ENCODE assay signal across 8 cellular contexts in genomic region chr17:8383143-8383974, GRCh38. TPM values are rescaled to one million over a fixed set of nuclear protein-coding genes. Genes with fewer than 3 reads are reported as not detected.
DNase-seq lines count a peak whose midpoint lies in the region; ATAC-seq, FAIRE-seq and TF ChIP-seq lines count a peak whose summit lies in the region.

RPL26 (minus strand) TSS chr17:8383193; CDS start chr17:8382310, 883 bp downstream.

- intact Hi-C loops in activated B cell treated with CpG ODN at 0.5 μM for 24 hours (cut with micrococcal nuclease): loop anchor here (1.0 to 10.0 kb wide), 14 partner anchors 52 to 1369 kb away; partner anchors contain the start of genes ALOXE3, CFAP52, CNTROB and CTC1

- H3K27ac Mint-ChIP-seq in activated B cell treated with CpG ODN at 0.5 μM for 24 hours: peak within 1 kb of the TSS; percentile 95

- DNase-seq in AG08396 (ENCODE audit: low spot score) (peak; percentile 94), NCI-H226 (peak; percentile 94), activated B cell treated with CpG ODN at 0.5 μM for 24 hours (peak; percentile 94)
- peak; percentile 96 for DNase-seq in central memory CD4-positive, alpha-beta T cell
- DNase-seq in stimulated activated CD4-positive, alpha-beta T cell treated with anti-CD3 and anti-CD28 coated beads, Interleukin-12 subunit alpha, Interleukin-12 subunit beta, amount 100 ng/mL, for 48 hours (ENCODE audit: low read depth in 2 of 3, low spot score in 1 of 3): peak; percentile 88 to 95 (median 92)

- no peaks in the 10 kb centered on the region for H3K9me3 Mint-ChIP-seq in activated B cell treated with CpG ODN at 0.5 μM for 24 hours

- peaks cover 46% of the 10 kb centered on the region for H3K36me3 Mint-ChIP-seq in activated B cell treated with CpG ODN at 0.5 μM for 24 hours (ENCODE audit: low read depth)

- POLR2A ChIA-PET in activated B cell treated with CpG ODN at 0.5 μM for 24 hours (lab: Charles Lee): interaction anchor here (0.6 to 1.8 kb wide), 15 partner anchors 52 to 697 kb away, joined by 3 to 12 read pairs (median 6); partner anchors contain the start of genes NDEL1, PIK3R5, RANGRF and TP53

- no peaks in the 10 kb centered on the region for H3K27me3 Mint-ChIP-seq in activated B cell treated with CpG ODN at 0.5 μM for 24 hours

- TF ChIP-seq CTCF in activated B cell treated with CpG ODN at 0.5 μM for 24 hours (IDR thresholded peaks at IDR 0.05): peak; percentile 87

- CTCF ChIA-PET in activated B cell treated with CpG ODN at 0.5 μM for 24 hours (lab: Charles Lee): interaction anchor here (0.6 to 2.2 kb wide), 10 partner anchors 9 to 615 kb away, joined by 3 to 28 read pairs (median 3); partner anchors contain the start of gene NDEL1

- H3K4me3 Mint-ChIP-seq in activated B cell treated with CpG ODN at 0.5 μM for 24 hours: peak within 1 kb of the TSS; percentile 98

- H3K4me1 Mint-ChIP-seq in activated B cell treated with CpG ODN at 0.5 μM for 24 hours: peaks cover 56% of the 10 kb centered on the region

- peak; percentile 90 for ATAC-seq in GM18907 (IDR thresholded peaks at IDR 0.05; ENCODE audit: unreplicated experiment)
- peak; percentile 83 for ATAC-seq in HG03175 (IDR thresholded peaks at IDR 0.05; ENCODE audit: unreplicated experiment)
- peak; percentile 90 for ATAC-seq in activated B cell treated with CpG ODN at 0.5 μM for 24 hours (ENCODE audit: low read depth)

- FAIRE-seq in islet of Langerhans (lab: Jason Lieb, UNC): peak; percentile 92

RNA-seq across cellular contexts. Expression of gene RPL26, which starts in this region (rescaled TPM):
- total RNA-seq in activated B cell treated with CpG ODN at 0.5 μM for 24 hours: 3,512 and 4,174 TPM in 2 replicates

Comparison
In these comparisons a context has a peak if more than half of its experiments do, and no peak if none do; other contexts are left out.
1. Peak in every context shown above with its lines: DNase-seq and ATAC-seq.